ENCODE assay signal across 19 cellular contexts in genomic region chr2:130368786-130369185, GRCh38.
"Had no signal": no experiment of that assay in that cellular context is flagged by ENCODE, and none has a peak within 500 bp of the region (broad histone marks: within the 10 kb centered on the region; RNA-seq: fewer than 3 reads in every experiment).

No MANE protein-coding gene starts in this region.

- H3K27ac ChIP-seq: dorsolateral prefrontal cortex, hepatocyte, ovary, tibial artery, upper lobe of left lung, uterus had no signal

- H3K36me3 ChIP-seq: ovary, tibial artery, upper lobe of left lung, uterus had no signal

- H3K4me3 ChIP-seq: dorsolateral prefrontal cortex, hepatocyte, ovary, tibial artery, upper lobe of left lung, uterus had no signal

- H3K27me3 ChIP-seq: dorsolateral prefrontal cortex, hepatocyte, ovary, tibial artery, upper lobe of left lung, uterus had no signal

- H3K4me3 Mint-ChIP-seq: natural killer cell; stimulated activated effector memory CD8-positive, alpha-beta T cell treated with anti-CD3 and anti-CD28 coated beads, Interleukin-12 subunit alpha, Interleukin-12 subunit beta, amount 100 ng/mL, for 72 hours had no signal

- H3K9me3 ChIP-seq: ovary, tibial artery, upper lobe of left lung, uterus had no signal

- DNase-seq: cortex of kidney; dorsolateral prefrontal cortex; effector CD8-positive, alpha-beta T cell; foreskin melanocyte; kidney glomerular epithelial cell; mammary epithelial cell; natural killer cell; nucleus accumbens; ovary; right cardiac atrium; stimulated activated CD4-positive, alpha-beta T cell treated with anti-CD3 and anti-CD28 coated beads, Interleukin-4, amount 100 ng/mL, for 1 hour; stimulated activated CD8-positive, alpha-beta memory T cell treated with anti-CD3 and anti-CD28 coated beads, Interleukin-4, amount 100 ng/mL, for 48 hours; stimulated activated naive CD8-positive, alpha-beta T cell treated with anti-CD3 and anti-CD28 coated beads, Interleukin-15, Interleukin-2, amounts not matched to agents 100 U/mL and 50 U/mL, for 24 hours; tibial artery; upper lobe of left lung; uterus had no signal

- H2AFZ ChIP-seq: hepatocyte had no signal

- H3K9me3 Mint-ChIP-seq: natural killer cell; neural crest cell; stimulated activated effector memory CD8-positive, alpha-beta T cell treated with anti-CD3 and anti-CD28 coated beads, Interleukin-12 subunit alpha, Interleukin-12 subunit beta, amount 100 ng/mL, for 72 hours had no signal

- H3K36me3 Mint-ChIP-seq: natural killer cell had no signal

- H3K4me2 ChIP-seq: hepatocyte had no signal

- ATAC-seq: natural killer cell; right cardiac atrium; stimulated activated effector memory CD8-positive, alpha-beta T cell treated with anti-CD3 and anti-CD28 coated beads, Interleukin-12 subunit alpha, Interleukin-12 subunit beta, amount 100 ng/mL, for 72 hours; stimulated activated naive CD8-positive, alpha-beta T cell treated with anti-CD3 and anti-CD28 coated beads, Interleukin-15, Interleukin-2, amounts not matched to agents 100 U/mL and 50 U/mL, for 24 hours had no signal

- H3K27ac Mint-ChIP-seq: stimulated activated effector memory CD8-positive, alpha-beta T cell treated with anti-CD3 and anti-CD28 coated beads, Interleukin-12 subunit alpha, Interleukin-12 subunit beta, amount 100 ng/mL, for 72 hours had no signal
